Comparison of ENCODE assay signal across 19 cellular contexts in genomic region chr4:121989715-121990114, GRCh38. TPM values are rescaled to one million over a fixed set of nuclear protein-coding genes. Genes with fewer than 3 reads are reported as not detected.
DNase-seq lines count a peak whose midpoint lies in the region; ATAC-seq, FAIRE-seq and TF ChIP-seq lines count a peak whose summit lies in the region.
"Had no signal": no experiment of that assay in that cellular context is flagged by ENCODE, and none has a peak within 500 bp of the region (broad histone marks: within the 10 kb centered on the region; RNA-seq: fewer than 3 reads in every experiment).

No MANE protein-coding gene starts in this region.

- intact Hi-C loops in endothelial cell of umbilical vein (cut with micrococcal nuclease) = no loop called here
- intact Hi-C loops in PC-3 (cut with micrococcal nuclease) = no loop called here

- WGBS in GM23248 (ENCODE audit: low coverage in 1 of 2, low lambda C conversion rate in 2 of 2, missing lambda C conversion rate in 2 of 2), 2 experiments = 40% methylated on average over 10 of the region's 10 CpGs

- H3K27me3 ChIP-seq in GM23248 (replicated peaks; ENCODE audit: insufficient read depth) (peaks cover 13% of the 10 kb centered on the region), endothelial cell of umbilical vein (ENCODE audit: control insufficient read depth in 2 of 2, insufficient read depth in 2 of 2, low read length in 2 of 2) (peaks cover 0 to 14% of the 10 kb centered on the region in 2 experiments), osteoblast (ENCODE audit: insufficient read depth, low read length) (peaks cover 10% of the 10 kb centered on the region), PC-3 (ENCODE audit: low read length) (peaks cover 30% of the 10 kb centered on the region)
- H3K27me3 ChIP-seq: body of pancreas had no signal

- dilution Hi-C loops in endothelial cell of umbilical vein (cut with MboI; ENCODE audit: extremely low pct_ligation_motif_present, low sequenced_read_pairs) = no loop called here

- BruUV-seq in endothelial cell of umbilical vein (replicated peaks; lab: Mats Ljungman, UMichigan) = no TSS peak
- BruUV-seq in PC-3 (replicated peaks; lab: Mats Ljungman, UMichigan) = no TSS peak

- POLR2A ChIA-PET in endothelial cell of umbilical vein (lab: Charles Lee) (no interaction called here), PC-3 (lab: Charles Lee; ENCODE audit: unreplicated experiment) (no interaction called here)

- H3K79me2 ChIP-seq in GM23248 (ENCODE audit: insufficient read depth) (no peaks in the 10 kb centered on the region), endothelial cell of umbilical vein (ENCODE audit: control insufficient read depth, insufficient read depth, low read length) (no peaks in the 10 kb centered on the region), osteoblast (ENCODE audit: insufficient read depth, low read length) (no peaks in the 10 kb centered on the region), PC-3 (ENCODE audit: low read length) (no peaks in the 10 kb centered on the region)

- no peak overlapping the region for H3K4me3 ChIP-seq in GM23248
- no peak overlapping the region for H3K4me3 ChIP-seq in endothelial cell of umbilical vein (replicated peaks in 1 of 3; ENCODE audit: insufficient read depth in 1 of 3, low read depth in 1 of 3, low read length in 3 of 3)
- no peak overlapping the region for H3K4me3 ChIP-seq in osteoblast (ENCODE audit: insufficient read depth, low read length)
- H3K4me3 ChIP-seq in PC-3 (ENCODE audit: low read length) = no peak overlapping the region
- H3K4me3 ChIP-seq: body of pancreas had no signal

- ATAC-seq in GM18868 (IDR thresholded peaks at IDR 0.05; ENCODE audit: unreplicated experiment) (no peak), PC-3 (no peak)
- ATAC-seq: body of pancreas had no signal

- in situ Hi-C loops in GM23248 (cut with MboI) = no loop called here

- H3K27ac ChIP-seq in GM23248 (no peak overlapping the region), endothelial cell of umbilical vein (ENCODE audit: insufficient read depth, low read depth, low read length) (no peak overlapping the region), osteoblast (ENCODE audit: low read depth, low read length) (no peak overlapping the region), PC-3 (ENCODE audit: low read length) (no peak overlapping the region)
- H3K27ac ChIP-seq: body of pancreas, KMS-11 had no signal

- CTCF ChIA-PET in endothelial cell of umbilical vein (lab: Charles Lee) (interaction anchor here (1.5 to 1.6 kb wide), 2 partner anchors 9 to 90 kb away, joined by 3 to 5 read pairs; no protein-coding TSS in a partner anchor), PC-3 (lab: Charles Lee) (no interaction called here)

- H4K20me1 ChIP-seq in GM23248 (ENCODE audit: insufficient read depth) = no peaks in the 10 kb centered on the region
- no peaks in the 10 kb centered on the region for H4K20me1 ChIP-seq in endothelial cell of umbilical vein (replicated peaks; ENCODE audit: control insufficient read depth, extremely low read depth, insufficient read depth, low read length)
- H4K20me1 ChIP-seq in osteoblast (ENCODE audit: insufficient read depth, low read length) = no peaks in the 10 kb centered on the region
- H4K20me1 ChIP-seq in PC-3 (ENCODE audit: low read length) = no peaks in the 10 kb centered on the region

- no peaks in the 10 kb centered on the region for H3K9me3 ChIP-seq in GM23248 (ENCODE audit: low read depth)
- no peaks in the 10 kb centered on the region for H3K9me3 ChIP-seq in endothelial cell of umbilical vein (replicated peaks; ENCODE audit: control insufficient read depth, insufficient read depth, low read length)
- no peaks in the 10 kb centered on the region for H3K9me3 ChIP-seq in osteoblast (ENCODE audit: low read depth, low read length)
- no peaks in the 10 kb centered on the region for H3K9me3 ChIP-seq in PC-3 (ENCODE audit: low read length)
- H3K9me3 ChIP-seq: body of pancreas had no signal

- H3K4me2 ChIP-seq in GM23248 (ENCODE audit: unreplicated experiment) (no peak overlapping the region), endothelial cell of umbilical vein (ENCODE audit: insufficient read depth, low read length) (no peak overlapping the region), osteoblast (ENCODE audit: insufficient read depth, low read length) (peak overlapping the region; percentile 26), PC-3 (ENCODE audit: low read length) (no peak overlapping the region)
- H3K4me2 ChIP-seq: KMS-11 had no signal

- H2AFZ ChIP-seq in GM23248 (no peak overlapping the region), endothelial cell of umbilical vein (ENCODE audit: low read depth, low read length) (no peak overlapping the region), osteoblast (ENCODE audit: low read length) (no peak overlapping the region), PC-3 (ENCODE audit: low read length) (no peak overlapping the region)

- H3K9me2 ChIP-seq in GM23248 (ENCODE audit: insufficient read depth) = no peaks in the 10 kb centered on the region
- no peaks in the 10 kb centered on the region for H3K9me2 ChIP-seq in PC-3 (replicated peaks; ENCODE audit: low read length)

- H3K36me3 ChIP-seq in GM23248 (ENCODE audit: low read depth) = no peaks in the 10 kb centered on the region
- no peaks in the 10 kb centered on the region for H3K36me3 ChIP-seq in endothelial cell of umbilical vein (ENCODE audit: control insufficient read depth in 2 of 2, extremely low read depth in 1 of 2, insufficient read depth in 2 of 2, low read length in 2 of 2)
- H3K36me3 ChIP-seq in osteoblast (ENCODE audit: insufficient read depth, low read length) = no peaks in the 10 kb centered on the region
- no peaks in the 10 kb centered on the region for H3K36me3 ChIP-seq in PC-3 (ENCODE audit: low read depth, low read length)

- TF ChIP-seq POLR2A in endothelial cell of umbilical vein (IDR thresholded peaks at IDR 0.05; ENCODE audit: low read depth, low read length) = no peak

- H3F3A ChIP-seq in GM23248 (ENCODE audit: insufficient read depth) (no peaks in the 10 kb centered on the region), PC-3 (ENCODE audit: low read length, unreplicated experiment) (no peaks in the 10 kb centered on the region)

- TF ChIP-seq CTCF in endothelial cell of umbilical vein (IDR thresholded peaks at IDR 0.05; ENCODE audit: extremely low read depth in 1 of 2, insufficient read depth in 1 of 2, low read depth in 1 of 2, low read length in 2 of 2) = no peak
- no peak for TF ChIP-seq CTCF in osteoblast (IDR thresholded peaks at IDR 0.05; ENCODE audit: extremely low read depth, low read depth, low read length)
- no peak for TF ChIP-seq CTCF in PC-3 (conservative IDR thresholded peaks at IDR 0.05; ENCODE audit: low read depth, low read length)

- no peak for FAIRE-seq in endothelial cell of umbilical vein (lab: Jason Lieb, UNC)

- DNase-seq in GM23248 (peak; percentile 8), NCI-H460 (ENCODE audit: extremely low read depth, low read depth) (peak; percentile 20), endothelial cell of umbilical vein (ENCODE audit: low read depth, low spot score) (peak; percentile 24), osteoblast (ENCODE audit: insufficient read length, low spot score, missing footprints) (peak; percentile 13), activated gamma-delta T cell treated with Interleukin-2 at 50 U/mL for 16 hours (no peak), PC-3 (no peak)
- no peak for DNase-seq in stimulated activated naive CD4-positive, alpha-beta T cell (lab: John Stamatoyannopoulos, UW)
- DNase-seq: activated CD4-positive, alpha-beta T cell treated with anti-CD3 and anti-CD28 coated beads, Interleukin-2, amount 50 U/mL, for 4 hours; body of pancreas; CD4-positive, CD25-positive, alpha-beta regulatory T cell; effector CD4-positive, alpha-beta T cell; GDM1; glutamatergic neuron; NCI-H187; NCI-H524 treated with DMSO at 0.1 percent for 48 hours; RPMI8226; stimulated activated naive CD4-positive, alpha-beta T cell treated with Interleukin-2 at 50 U/mL for 16 hours had no signal

- H3K4me1 ChIP-seq in GM23248 (ENCODE audit: insufficient read depth) (no peaks in the 10 kb centered on the region), endothelial cell of umbilical vein (ENCODE audit: control insufficient read depth, extremely low read depth, insufficient read depth, low read length) (no peaks in the 10 kb centered on the region), osteoblast (ENCODE audit: insufficient read depth, low read length) (peaks cover 3% of the 10 kb centered on the region), PC-3 (ENCODE audit: insufficient read depth, low read length) (no peaks in the 10 kb centered on the region)
- H3K4me1 ChIP-seq: body of pancreas had no signal

- H3K9me1 ChIP-seq in endothelial cell of umbilical vein (replicated peaks; ENCODE audit: control insufficient read depth, extremely low read depth, insufficient read depth, low read length) = no peaks in the 10 kb centered on the region

- H3K9ac ChIP-seq in GM23248 = no peak overlapping the region
- no peak overlapping the region for H3K9ac ChIP-seq in endothelial cell of umbilical vein (replicated peaks; ENCODE audit: extremely low read depth, insufficient read depth, low read length)
- H3K9ac ChIP-seq in PC-3 (ENCODE audit: low read length) = no peak overlapping the region
- H3K9ac ChIP-seq: KMS-11 had no signal

TF ChIP-seq in endothelial cell of umbilical vein, 7 proteins besides CTCF, POLR2A, EP300 and RAD21 (continues in another document):
- TF ChIP-seq GATA2 (IDR thresholded peaks at IDR 0.05; ENCODE audit: insufficient read depth, insufficient read length, low read depth, low read length) (no peak), EZH2 (IDR thresholded peaks at IDR 0.05; ENCODE audit: borderline replicate concordance, low read depth, low read length, severe bottlenecking) (no peak), MYC (IDR thresholded peaks at IDR 0.05; ENCODE audit: low read depth, low read length) (no peak), MAX (IDR thresholded peaks at IDR 0.05; ENCODE audit: insufficient read depth, insufficient read length) (no peak)

RNA-seq across cellular contexts. Expression of gene TRPC3, which starts 37.9 kb away (rescaled TPM):
- 0.22 TPM in 1 of 2 replicates, not detected in the other for total RNA-seq in GM23248 (2014; rRNA removed; shearing (Covaris generic))
- polyA plus RNA-seq in GM23248 (2016; fragmentation: Nextera tagmentation; extraction: Ambion mirVana) (not detected in 2 replicates), endothelial cell of umbilical vein (not detected in 2 replicates)
- total RNA-seq in NCI-H460 (2014; rRNA removed; shearing (Covaris generic)) = 0.02 TPM in 1 of 2 replicates, not detected in the other
- polyA plus RNA-seq in NCI-H460 (2014; cell fraction: nucleus; rRNA removed) = not detected in 2 replicates
- total RNA-seq in endothelial cell of umbilical vein (not detected in 2 replicates), osteoblast (under 0.01 and 0.29 TPM in 2 replicates), PC-3 (2014; rRNA removed) (not detected in 2 replicates)
- polyA plus RNA-seq in endothelial cell of umbilical vein (2011; cell fraction: cytosol; rRNA removed) = 0.03 TPM in 1 of 2 replicates, not detected in the other
- 0.04 and 0.12 TPM in 2 replicates for polyA plus RNA-seq in endothelial cell of umbilical vein (2011; cell fraction: nucleus; rRNA removed)
- polyA plus RNA-seq in endothelial cell of umbilical vein (2012) = not detected in 2 replicates
- not detected in 2 replicates for polyA minus RNA-seq in endothelial cell of umbilical vein
- polyA minus RNA-seq in endothelial cell of umbilical vein (2011; cell fraction: cytosol; rRNA and poly(A)+ RNA removed) = not detected
- not detected in 2 replicates for polyA minus RNA-seq in endothelial cell of umbilical vein (2011; cell fraction: nucleus; rRNA and poly(A)+ RNA removed)
- polyA plus RNA-seq: CD4-positive, CD25-positive, alpha-beta regulatory T cell had no signal

Comparison
In these comparisons a context has a peak if more than half of its experiments do, and no peak if none do; other contexts are left out.
1. DNase-seq: peak in GM23248 (single experiment), NCI-H460 (single experiment), endothelial cell of umbilical vein (single experiment) and osteoblast (single experiment); none in stimulated activated naive CD4-positive, alpha-beta T cell (0 of 6), activated gamma-delta T cell treated with Interleukin-2 at 50 U/mL for 16 hours (single experiment) and PC-3 (single experiment).